ENCODE assay signal across 8 cellular contexts in genomic region chr11:19116971-19117759, GRCh38. TPM values are rescaled to one million over a fixed set of nuclear protein-coding genes. Genes with fewer than 3 reads are reported as not detected.
A peak's percentile ranks its signal among the peaks of the same experiment; 100 is the strongest.
DNase-seq lines count a peak whose midpoint lies in the region; ATAC-seq and TF ChIP-seq lines count a peak whose summit lies in the region.

Gene ZDHHC13, plus strand, starts transcription at chr11:19117168. Its CDS starts 82 bp downstream, at chr11:19117250.

- peak; percentile 59 for TF ChIP-seq CTCF in choroid plexus epithelial cell (conservative IDR thresholded peaks at IDR 0.05; ENCODE audit: low read depth, low read length)

- intact Hi-C loops in left colon (cut with DNase I, micrococcal nuclease): no loop called here

- peak within 1 kb of the TSS; percentile 90 for H3K4me3 ChIP-seq in choroid plexus epithelial cell (ENCODE audit: low read depth, low read length)

- ATAC-seq in HG03457 (IDR thresholded peaks at IDR 0.05; ENCODE audit: unreplicated experiment) (peak; percentile 100), left colon (peak; percentile 94)

- DNase-seq in C1 segment of cervical spinal cord (lab: John Stamatoyannopoulos, UW): peak; percentile 19 to 89 (median 82)
- DNase-seq in GM19240 (ENCODE audit: insufficient read length, low spot score): peak; percentile 95
- peak; percentile 76 for DNase-seq in NCI-H510A treated with DMSO at 0.1 percent for 48 hours (lab: John Stamatoyannopoulos, UW)
- DNase-seq in activated CD4-positive, alpha-beta T cell treated with anti-CD3 and anti-CD28 coated beads for 24 hours (ENCODE audit: low read depth in 2 of 2): peak; percentile 92 to 95
- DNase-seq in choroid plexus epithelial cell (ENCODE audit: low read depth): peak; percentile 83
- DNase-seq in left colon: peak; percentile 96 to 98
- peak; percentile 92 for DNase-seq in stimulated activated CD4-positive, alpha-beta T cell treated with anti-CD3 and anti-CD28 coated beads, Interleukin-1b, Interleukin-23, amount 100 ng/mL, for 4 hours (ENCODE audit: low read depth in 2 of 2)

RNA-seq across cellular contexts. Expression of gene ZDHHC13, which starts in this region (rescaled TPM):
- total RNA-seq in left colon: 10 to 100 TPM; 30.5 to 32.9 TPM

Comparison
In these comparisons a context has a peak if more than half of its experiments do, and no peak if none do; other contexts are left out.
1. Peak in every context shown above with its lines: DNase-seq, ATAC-seq and H3K4me3 ChIP-seq.